ENCODE assay signal across 1 cellular context in the genomic region with DNA sequence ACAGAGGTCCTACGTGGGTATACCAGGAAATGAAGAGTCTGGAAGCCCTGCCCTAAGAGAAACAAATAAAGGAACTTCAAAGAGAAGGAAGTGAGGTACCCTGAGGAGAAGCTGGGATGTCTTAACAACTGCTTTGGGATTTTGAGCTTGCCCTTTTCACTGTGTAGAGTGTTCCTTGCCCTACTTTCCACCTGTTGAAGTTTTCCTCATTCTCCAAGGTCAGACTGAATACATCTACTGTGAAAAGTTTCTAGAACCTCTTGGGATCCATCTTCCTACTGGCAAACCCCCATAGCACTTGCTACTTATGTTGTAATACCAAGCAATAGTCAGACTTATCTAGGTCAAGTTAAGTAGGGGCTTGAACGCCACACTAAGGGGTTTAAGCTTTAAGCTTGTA.
TF ChIP-seq lines count a peak whose summit lies in the region.

No MANE protein-coding gene starts in this region.

TF ChIP-seq in K562, 482 proteins besides CTCF, POLR2A, EP300 and RAD21 (continued from another document):
- TF ChIP-seq, protein P1, sequence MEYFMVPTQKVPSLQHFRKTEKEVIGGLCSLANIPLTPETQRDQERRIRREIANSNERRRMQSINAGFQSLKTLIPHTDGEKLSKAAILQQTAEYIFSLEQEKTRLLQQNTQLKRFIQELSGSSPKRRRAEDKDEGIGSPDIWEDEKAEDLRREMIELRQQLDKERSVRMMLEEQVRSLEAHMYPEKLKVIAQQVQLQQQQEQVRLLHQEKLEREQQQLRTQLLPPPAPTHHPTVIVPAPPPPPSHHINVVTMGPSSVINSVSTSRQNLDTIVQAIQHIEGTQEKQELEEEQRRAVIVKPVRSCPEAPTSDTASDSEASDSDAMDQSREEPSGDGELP (CRISPR knock-in tag; IDR thresholded peaks at IDR 0.05; ENCODE audit: borderline replicate concordance) = no peak
- TF ChIP-seq RUNX1 (IDR thresholded peaks at IDR 0.05; ENCODE audit: low read depth) (no peak), GATA2 (CRISPR knock-in tag; IDR thresholded peaks at IDR 0.05) (no peak)
